26 cellular contexts compared by ENCODE assay signal in the genomic region with DNA sequence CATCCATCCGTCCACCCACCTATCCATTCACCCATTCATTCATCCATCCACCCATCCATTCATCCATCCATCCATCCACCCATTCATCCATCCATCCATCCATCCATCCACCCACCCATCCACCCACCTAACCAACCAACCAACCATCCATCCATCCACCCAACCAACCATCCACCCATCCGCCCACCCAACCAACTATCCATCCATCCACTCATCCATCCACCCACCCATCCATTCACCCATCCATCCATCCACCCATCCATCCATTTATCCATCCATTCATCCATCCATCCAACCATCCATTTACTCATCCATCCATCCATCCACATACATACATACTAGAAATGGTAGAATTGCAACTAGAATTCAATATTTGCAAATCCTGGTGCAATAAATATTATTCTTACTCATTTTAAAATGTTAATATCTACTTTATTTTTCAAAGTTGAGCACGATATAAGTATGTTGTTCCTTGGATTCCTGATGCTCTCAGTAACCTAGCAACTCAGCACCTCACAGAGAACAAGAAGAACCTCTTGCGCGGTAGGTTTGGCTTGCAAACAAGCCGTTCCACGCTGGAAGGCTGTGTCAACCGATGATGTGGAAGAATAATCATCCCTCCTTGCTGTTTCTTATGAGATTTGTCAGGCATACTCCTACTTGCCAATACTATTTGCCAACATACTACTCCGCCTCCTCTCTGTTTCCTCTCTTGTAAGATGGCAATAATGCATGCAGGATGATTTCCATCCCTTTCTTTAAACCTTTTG.
"Had no signal": no experiment of that assay in that cellular context is flagged by ENCODE, and none has a peak within 500 bp of the region (broad histone marks: within the 10 kb centered on the region; RNA-seq: fewer than 3 reads in every experiment).

No MANE protein-coding gene starts in this region.

- H3K4me3 Mint-ChIP-seq: activated naive CD8-positive, alpha-beta T cell; neural crest cell; stimulated activated naive CD8-positive, alpha-beta T cell treated with anti-CD3 and anti-CD28 coated beads, Interleukin-15, Interleukin-2, amounts not matched to agents 100 ng/mL and 50 ng/mL, for 24 hours; T-cell; T-helper 2 cell treated with Interferon-gamma antibody and Interleukin-4, amounts not matched to agents 5 μg/mL and 100 μg/mL, for 36 hours had no signal

- H3K4me1 ChIP-seq: foreskin keratinocyte, prostate gland had no signal

- DNase-seq: activated CD4-positive, alpha-beta T cell treated with anti-CD3 and anti-CD28 coated beads for 4 hours; activated CD4-positive, alpha-beta T cell treated with anti-CD3 and anti-CD28 coated beads, Interleukin-2, amount 50 U/mL, for 4 hours; activated CD8-positive, alpha-beta memory T cell treated with anti-CD3 and anti-CD28 coated beads for 24 hours; activated effector memory CD4-positive, alpha-beta T cell treated with Interleukin-2 at 50 U/mL for 16 hours; activated naive CD4-positive, alpha-beta T cell treated with Interleukin-2 at 50 U/mL for 16 hours; dermis blood vessel endothelial cell; effector CD4-positive, alpha-beta T cell; foreskin keratinocyte; heart right ventricle; left ventricle myocardium superior; stimulated activated CD4-positive, alpha-beta T cell treated with anti-CD3 and anti-CD28 coated beads, Interleukin-2, amount 100 ng/mL, for 48 hours; substantia nigra; T-cell; thyroid gland; upper lobe of left lung had no signal

- H3K27me3 ChIP-seq: esophagus muscularis mucosa, heart right ventricle, pancreas, thyroid gland, upper lobe of left lung, vagina had no signal

- H3K9me3 ChIP-seq: esophagus muscularis mucosa, pancreas, prostate gland, thyroid gland, upper lobe of left lung, vagina had no signal

- ATAC-seq: foreskin keratinocyte, heart right ventricle, left ventricle myocardium superior, T-cell had no signal

- H3K27me3 Mint-ChIP-seq: activated naive CD8-positive, alpha-beta T cell; T-cell had no signal

- H3K36me3 Mint-ChIP-seq: activated naive CD8-positive, alpha-beta T cell; T-cell had no signal

- H3K4me1 Mint-ChIP-seq: T-cell had no signal

- H3K9me3 Mint-ChIP-seq: stimulated activated naive CD8-positive, alpha-beta T cell treated with anti-CD3 and anti-CD28 coated beads, Interleukin-15, Interleukin-2, amounts not matched to agents 100 ng/mL and 50 ng/mL, for 24 hours; T-cell had no signal

- H3K4me3 ChIP-seq: esophagus muscularis mucosa, heart right ventricle, pancreas, prostate gland, thyroid gland, upper lobe of left lung, vagina had no signal

- H3K27ac Mint-ChIP-seq: activated naive CD8-positive, alpha-beta T cell; T-cell; T-helper 2 cell treated with Interferon-gamma antibody and Interleukin-4, amounts not matched to agents 5 μg/mL and 100 μg/mL, for 36 hours had no signal

- FAIRE-seq: bronchial epithelial cell, colon, islet of Langerhans, pancreas had no signal

- H3K27ac ChIP-seq: esophagus muscularis mucosa, foreskin keratinocyte, heart right ventricle, prostate gland, thyroid gland, upper lobe of left lung, vagina had no signal

- H3K36me3 ChIP-seq: esophagus muscularis mucosa, heart right ventricle, pancreas, prostate gland, thyroid gland, upper lobe of left lung, vagina had no signal
